ENCODE assay signal across 8 cellular contexts in the genomic region with DNA sequence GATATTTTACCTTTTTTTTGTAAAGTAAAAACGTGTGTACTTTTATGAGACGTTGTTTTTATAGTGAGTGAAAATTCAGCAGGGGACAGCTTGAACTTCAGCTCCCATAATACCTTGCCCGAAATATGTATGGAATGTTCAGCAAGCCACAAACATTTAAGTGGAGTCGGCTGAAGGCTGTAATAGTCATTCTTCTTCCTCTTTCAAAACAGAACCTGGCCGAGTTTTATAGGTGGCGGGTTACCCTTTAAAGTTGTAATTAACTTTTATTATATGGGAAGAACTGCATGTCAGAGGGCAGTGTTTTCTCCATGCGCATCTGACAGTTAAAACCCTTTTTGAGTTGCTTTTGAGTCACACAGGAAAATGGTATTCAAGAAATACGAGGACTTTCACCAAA. TPM values are rescaled to one million over a fixed set of nuclear protein-coding genes. Genes with fewer than 3 reads are reported as not detected.
A peak's percentile ranks its signal among the peaks of the same experiment; 100 is the strongest.
DNase-seq lines count a peak whose midpoint lies in the region; ATAC-seq, FAIRE-seq and TF ChIP-seq lines count a peak whose summit lies in the region.

No MANE protein-coding gene starts in this region.

- H4K91ac ChIP-seq in H9 (ENCODE audit: insufficient read length, low read depth, low read length): no peak overlapping the region

- no peak overlapping the region for H2BK12ac ChIP-seq in H9 (ENCODE audit: insufficient read length, low read depth, low read length)

- H3K23me2 ChIP-seq in H9 (ENCODE audit: insufficient read length, low read depth, low read length, poor library complexity, severe bottlenecking): peaks cover 6% of the 10 kb centered on the region

- no peak overlapping the region for H3K14ac ChIP-seq in H9 (ENCODE audit: insufficient read depth, low read length)

- peaks cover 25 to 28% of the 10 kb centered on the region in 2 experiments for H3K4me1 Mint-ChIP-seq in H9

- no peak for FAIRE-seq in D721Med (lab: Jason Lieb, UNC)

- no peak overlapping the region for H2BK120ac ChIP-seq in H9 (ENCODE audit: low read depth, low read length, poor library complexity, severe bottlenecking)

- no peak overlapping the region for H3K56ac ChIP-seq in H9 (ENCODE audit: insufficient read length, low read depth, low read length)

- H3K9ac ChIP-seq in H9 (ENCODE audit: extremely low read depth, insufficient read length, low read length): no peak overlapping the region

- DNase-seq in H9: no peak
- DNase-seq in NOMO-1 treated with DMSO at 0.1 percent for 48 hours (lab: John Stamatoyannopoulos, UW; ENCODE audit: unreplicated experiment): peak; percentile 78
- DNase-seq in esophagus muscularis mucosa (ENCODE audit: extremely low spot score): no peak
- peak; percentile 8 for DNase-seq in sciatic nerve (ENCODE audit: low spot score)
- DNase-seq in D721Med (ENCODE audit: insufficient read length, low spot score): no peak
- no peak for DNase-seq in NCI-H524 treated with DMSO at 0.1 percent for 48 hours (lab: John Stamatoyannopoulos, UW)

- H3K36me3 ChIP-seq in esophagus muscularis mucosa: no peaks in the 10 kb centered on the region

- H3K27me3 ChIP-seq in H9 (ENCODE audit: insufficient read depth, low read length) (no peaks in the 10 kb centered on the region), esophagus muscularis mucosa (no peaks in the 10 kb centered on the region)

- H2BK20ac ChIP-seq in H9 (ENCODE audit: low read depth, low read length, poor library complexity, severe bottlenecking): no peak overlapping the region

- WGBS in H9 (ENCODE audit: extremely low coverage, insufficient read length, low lambda C conversion rate): no CpG with 5 or more reads among the region's 8 CpGs
- 45% methylated on average over 8 of the region's 8 CpGs for WGBS in esophagus muscularis mucosa

- H2AK5ac ChIP-seq in H9 (ENCODE audit: insufficient read length, low read length): no peak overlapping the region

- no peak overlapping the region for H3K18ac ChIP-seq in H9 (ENCODE audit: insufficient read length, low read depth, low read length)

- no peak for ATAC-seq in sciatic nerve
- ATAC-seq in HG03196 (IDR thresholded peaks at IDR 0.05; ENCODE audit: unreplicated experiment): no peak
- ATAC-seq in GM19467 (IDR thresholded peaks at IDR 0.05; ENCODE audit: unreplicated experiment): no peak

- H4K8ac ChIP-seq in H9 (replicated peaks; ENCODE audit: insufficient read length, low read depth, low read length): no peak overlapping the region

- no peak for TF ChIP-seq EP300 in esophagus muscularis mucosa (IDR thresholded peaks at IDR 0.05)

- peaks cover 3% of the 10 kb centered on the region for H3K4me1 ChIP-seq in H9 (ENCODE audit: insufficient read depth, low read length)
- peaks cover 32 to 65% (median 46%) of the 10 kb centered on the region in 4 donors for H3K4me1 ChIP-seq in esophagus muscularis mucosa

- H4K5ac ChIP-seq in H9 (ENCODE audit: insufficient read length, low read depth, low read length): no peak overlapping the region

- peak overlapping the region; percentile 6 to 55; a peak in 4 of 5 replicates for H3K4me3 Mint-ChIP-seq in H9

- H3K23ac ChIP-seq in H9 (ENCODE audit: insufficient read length, low read depth, low read length): no peak overlapping the region

- intact Hi-C loops in esophagus muscularis mucosa (cut with DNase I) (no loop called here), sciatic nerve (cut with DNase I) (no loop called here)

- peaks cover 10 to 29% (median 20%) of the 10 kb centered on the region in 3 experiments for H3K36me3 Mint-ChIP-seq in H9 (ENCODE audit: insufficient read depth in 1 of 3, low read depth in 3 of 3)

- H4K20me1 ChIP-seq in H9 (ENCODE audit: control insufficient read depth, insufficient read depth, insufficient read length): no peaks in the 10 kb centered on the region

- no peak overlapping the region for H2AFZ ChIP-seq in H9 (ENCODE audit: low read length)

- H2BK5ac ChIP-seq in H9 (ENCODE audit: insufficient read length, low read length): no peak overlapping the region

- no peaks in the 10 kb centered on the region for H3K79me1 ChIP-seq in H9 (ENCODE audit: insufficient read depth, low read depth, low read length, poor library complexity, severe bottlenecking)

- H3K27ac Mint-ChIP-seq in H9: no peak overlapping the region; a peak in 1 of 7 replicates

- H3K9me3 ChIP-seq in H9 (ENCODE audit: control insufficient read depth, low read depth, low read length) (peaks cover 4% of the 10 kb centered on the region), esophagus muscularis mucosa (no peaks in the 10 kb centered on the region)

- no peak overlapping the region for H3K4ac ChIP-seq in H9 (ENCODE audit: low read depth, low read length)

- H2BK15ac ChIP-seq in H9 (ENCODE audit: low read depth, low read length): no peak overlapping the region

- H3K79me2 ChIP-seq in H9 (ENCODE audit: insufficient read depth, low read length): peaks cover 2% of the 10 kb centered on the region; the same call in 1 of the 2 replicates

- H3T11ph ChIP-seq in H9 (ENCODE audit: low read length): no peak overlapping the region

- H3K4me2 ChIP-seq in H9 (ENCODE audit: insufficient read depth, insufficient read length, low read length): peak overlapping the region; percentile 39

- TF ChIP-seq CTCF in H9 (conservative IDR thresholded peaks at IDR 0.05): no peak
- TF ChIP-seq CTCF in esophagus muscularis mucosa (IDR thresholded peaks at IDR 0.05): no peak
- TF ChIP-seq CTCF in D721Med (IDR thresholded peaks at IDR 0.05; ENCODE audit: insufficient read depth, missing control alignments): no peak

- H3K27ac ChIP-seq in H9 (ENCODE audit: insufficient read length, low read depth, low read length) (no peak overlapping the region), esophagus muscularis mucosa (replicated peaks in 1 of 4) (peak overlapping the region; percentile 88 to 93 (median 90))

- TF ChIP-seq POLR2A in esophagus muscularis mucosa (IDR thresholded peaks at IDR 0.05; ENCODE audit: low read depth): no peak

- peak overlapping the region in 3 of 4 donors; percentile 63 to 66 (median 65) for H3K4me3 ChIP-seq in esophagus muscularis mucosa

- peaks cover 3% of the 10 kb centered on the region for H3K27me3 Mint-ChIP-seq in H9 (ENCODE audit: low read depth)

- H3K9me3 Mint-ChIP-seq in H9: peaks cover 47 to 48% of the 10 kb centered on the region in 2 experiments

RNA-seq across cellular contexts. Expression of gene CLDN34, which starts 50.7 kb away (rescaled TPM):
- total RNA-seq in H9 (2021) (0.31 and 0.39 TPM in 2 replicates), esophagus muscularis mucosa (under 1 TPM in 1 of 4 donors, not detected in 3; 0.66 TPM), sciatic nerve (not detected)

Comparison
In these comparisons a context has a peak if more than half of its experiments do, and no peak if none do; other contexts are left out.
1. DNase-seq: peak in NOMO-1 treated with DMSO at 0.1 percent for 48 hours (single experiment) and sciatic nerve (single experiment); none in H9 (single experiment), esophagus muscularis mucosa (single experiment), D721Med (single experiment) and NCI-H524 treated with DMSO at 0.1 percent for 48 hours (single experiment).